9 cellular contexts compared by ENCODE assay signal in genomic region chr10:116848912-116849270, GRCh38. TPM values are rescaled to one million over a fixed set of nuclear protein-coding genes. Genes with fewer than 3 reads are reported as not detected.
DNase-seq lines count a peak whose midpoint lies in the region; ATAC-seq and TF ChIP-seq lines count a peak whose summit lies in the region.
"Had no signal": no experiment of that assay in that cellular context is flagged by ENCODE, and none has a peak within 500 bp of the region (broad histone marks: within the 10 kb centered on the region; RNA-seq: fewer than 3 reads in every experiment).

No MANE protein-coding gene starts in this region.

- peak overlapping the region; percentile 85 for H3K27ac ChIP-seq in cardiac muscle cell
- H3K27ac ChIP-seq: HL-60 had no signal

- H3K27me3 ChIP-seq in cardiac muscle cell: no peaks in the 10 kb centered on the region

- peak overlapping the region; percentile 79 for H3K27ac Mint-ChIP-seq in T-helper 17 cell
- H3K27ac Mint-ChIP-seq in activated naive CD4-positive, alpha-beta T cell treated with anti-CD3 and anti-CD28 coated beads for 36 hours: no peak overlapping the region

- H3K9me3 ChIP-seq in T-helper 17 cell (ENCODE audit: control insufficient read depth, low read length, poor library complexity, severe bottlenecking) (no peaks in the 10 kb centered on the region), cardiac muscle cell (ENCODE audit: low read depth) (no peaks in the 10 kb centered on the region)

- ATAC-seq in T-helper 17 cell: no peak
- no peak for ATAC-seq in HG02870 (IDR thresholded peaks at IDR 0.05; ENCODE audit: unreplicated experiment)
- ATAC-seq in GM18517 (IDR thresholded peaks at IDR 0.05; ENCODE audit: unreplicated experiment): no peak

- TF ChIP-seq CTCF in GM12875 (IDR thresholded peaks at IDR 0.05; ENCODE audit: borderline replicate concordance, insufficient read depth, low read depth, low read length) (no peak), cardiac muscle cell (IDR thresholded peaks at IDR 0.05; ENCODE audit: low read depth, low read length) (no peak)

- peak overlapping the region; percentile 78 for H3K4me3 Mint-ChIP-seq in T-helper 17 cell
- H3K4me3 Mint-ChIP-seq in activated naive CD4-positive, alpha-beta T cell treated with anti-CD3 and anti-CD28 coated beads for 36 hours: no peak overlapping the region

- peaks cover 4% of the 10 kb centered on the region for H3K4me1 ChIP-seq in cardiac muscle cell (ENCODE audit: low read depth)

- DNase-seq in T-helper 17 cell (no peak), cardiac muscle cell (ENCODE audit: low read depth in 1 of 2, low spot score in 1 of 2) (no peak), skeletal muscle cell (ENCODE audit: low read depth) (no peak), T-helper 9 cell (no peak)
- no peak for DNase-seq in activated naive CD4-positive, alpha-beta T cell treated with anti-CD3 and anti-CD28 coated beads for 36 hours

- H3K4me3 ChIP-seq in GM12875 (ENCODE audit: low read depth, low read length) (peak overlapping the region; percentile 68), cardiac muscle cell (peak overlapping the region; percentile 73), skeletal muscle cell (ENCODE audit: low read depth, low read length) (peak overlapping the region; percentile 61)

- no peaks in the 10 kb centered on the region for H3K36me3 ChIP-seq in cardiac muscle cell

- peaks cover 12% of the 10 kb centered on the region for H3K36me3 Mint-ChIP-seq in T-helper 17 cell (ENCODE audit: low read depth)
- no peaks in the 10 kb centered on the region for H3K36me3 Mint-ChIP-seq in activated naive CD4-positive, alpha-beta T cell treated with anti-CD3 and anti-CD28 coated beads for 36 hours (ENCODE audit: low read depth)

- intact Hi-C loops in activated naive CD4-positive, alpha-beta T cell treated with anti-CD3 and anti-CD28 coated beads for 36 hours (cut with micrococcal nuclease): loop anchor here (1.0 to 2.0 kb wide), 2 partner anchors 318 to 326 kb away; no protein-coding TSS in a partner anchor

- CTCF ChIA-PET in activated naive CD4-positive, alpha-beta T cell treated with anti-CD3 and anti-CD28 coated beads for 36 hours (lab: Charles Lee): no interaction called here

- peaks cover 9% of the 10 kb centered on the region for H3K4me1 Mint-ChIP-seq in T-helper 17 cell
- peaks cover 13% of the 10 kb centered on the region for H3K4me1 Mint-ChIP-seq in activated naive CD4-positive, alpha-beta T cell treated with anti-CD3 and anti-CD28 coated beads for 36 hours (ENCODE audit: low read depth)

- no peaks in the 10 kb centered on the region for H3K9me3 Mint-ChIP-seq in activated naive CD4-positive, alpha-beta T cell treated with anti-CD3 and anti-CD28 coated beads for 36 hours

- peaks cover 57% of the 10 kb centered on the region for H3K27me3 Mint-ChIP-seq in T-helper 17 cell
- H3K27me3 Mint-ChIP-seq in activated naive CD4-positive, alpha-beta T cell treated with anti-CD3 and anti-CD28 coated beads for 36 hours (ENCODE audit: low read depth): peaks cover 58% of the 10 kb centered on the region

RNA-seq across cellular contexts. Expression of gene ENO4, which starts 0.4 kb away (rescaled TPM):
- not detected for total RNA-seq in T-helper 17 cell
- 0.35 and 0.66 TPM in 2 replicates for total RNA-seq in cardiac muscle cell
- polyA plus RNA-seq in cardiac muscle cell: 0.44 TPM in 1 of 2 replicates, not detected in the other
- not detected for total RNA-seq in activated naive CD4-positive, alpha-beta T cell treated with anti-CD3 and anti-CD28 coated beads for 36 hours
